1 cellular context compared by ENCODE assay signal in the genomic region with DNA sequence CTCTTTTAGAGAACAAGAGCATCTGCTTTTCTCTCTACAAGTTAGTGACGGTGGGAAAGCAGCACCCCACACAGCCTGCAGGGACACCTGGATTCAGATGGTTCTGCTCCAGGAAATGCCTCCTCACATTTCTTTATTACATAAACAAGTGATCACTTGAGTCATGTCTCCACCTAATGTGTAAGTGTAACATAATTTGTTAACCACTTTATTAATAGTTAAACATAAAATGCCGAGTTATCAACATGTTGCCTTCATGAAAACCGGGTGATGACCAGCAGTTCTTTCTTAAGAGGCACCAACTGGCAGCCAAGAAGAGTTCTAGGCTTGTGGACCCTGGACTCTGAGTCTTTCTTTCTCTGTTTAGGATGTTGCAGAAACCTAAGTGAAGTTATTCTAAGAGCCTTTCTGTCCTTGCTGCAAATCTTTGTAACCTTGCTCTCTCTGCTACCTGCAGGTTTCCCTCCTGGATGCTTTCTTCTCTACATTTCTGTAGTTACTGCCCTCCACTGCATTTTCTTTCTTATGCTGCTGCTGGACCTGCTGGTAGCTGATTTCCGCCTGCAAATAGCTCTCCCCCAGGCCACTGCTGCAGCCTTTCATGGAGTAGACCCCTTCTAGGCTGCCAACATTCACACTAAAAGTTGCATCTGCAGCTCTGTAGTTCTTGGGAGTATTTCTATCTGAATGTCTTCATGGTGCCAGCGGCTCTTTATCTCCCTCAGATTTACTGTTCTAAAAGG.
A peak's percentile ranks its signal among the peaks of the same experiment; 100 is the strongest.
TF ChIP-seq lines count a peak whose summit lies in the region.

No MANE protein-coding gene starts in this region.

TF ChIP-seq in GM23338, 12 proteins besides CTCF, POLR2A, EP300 and RAD21 (continued from another document):
- TF ChIP-seq, protein P1, sequence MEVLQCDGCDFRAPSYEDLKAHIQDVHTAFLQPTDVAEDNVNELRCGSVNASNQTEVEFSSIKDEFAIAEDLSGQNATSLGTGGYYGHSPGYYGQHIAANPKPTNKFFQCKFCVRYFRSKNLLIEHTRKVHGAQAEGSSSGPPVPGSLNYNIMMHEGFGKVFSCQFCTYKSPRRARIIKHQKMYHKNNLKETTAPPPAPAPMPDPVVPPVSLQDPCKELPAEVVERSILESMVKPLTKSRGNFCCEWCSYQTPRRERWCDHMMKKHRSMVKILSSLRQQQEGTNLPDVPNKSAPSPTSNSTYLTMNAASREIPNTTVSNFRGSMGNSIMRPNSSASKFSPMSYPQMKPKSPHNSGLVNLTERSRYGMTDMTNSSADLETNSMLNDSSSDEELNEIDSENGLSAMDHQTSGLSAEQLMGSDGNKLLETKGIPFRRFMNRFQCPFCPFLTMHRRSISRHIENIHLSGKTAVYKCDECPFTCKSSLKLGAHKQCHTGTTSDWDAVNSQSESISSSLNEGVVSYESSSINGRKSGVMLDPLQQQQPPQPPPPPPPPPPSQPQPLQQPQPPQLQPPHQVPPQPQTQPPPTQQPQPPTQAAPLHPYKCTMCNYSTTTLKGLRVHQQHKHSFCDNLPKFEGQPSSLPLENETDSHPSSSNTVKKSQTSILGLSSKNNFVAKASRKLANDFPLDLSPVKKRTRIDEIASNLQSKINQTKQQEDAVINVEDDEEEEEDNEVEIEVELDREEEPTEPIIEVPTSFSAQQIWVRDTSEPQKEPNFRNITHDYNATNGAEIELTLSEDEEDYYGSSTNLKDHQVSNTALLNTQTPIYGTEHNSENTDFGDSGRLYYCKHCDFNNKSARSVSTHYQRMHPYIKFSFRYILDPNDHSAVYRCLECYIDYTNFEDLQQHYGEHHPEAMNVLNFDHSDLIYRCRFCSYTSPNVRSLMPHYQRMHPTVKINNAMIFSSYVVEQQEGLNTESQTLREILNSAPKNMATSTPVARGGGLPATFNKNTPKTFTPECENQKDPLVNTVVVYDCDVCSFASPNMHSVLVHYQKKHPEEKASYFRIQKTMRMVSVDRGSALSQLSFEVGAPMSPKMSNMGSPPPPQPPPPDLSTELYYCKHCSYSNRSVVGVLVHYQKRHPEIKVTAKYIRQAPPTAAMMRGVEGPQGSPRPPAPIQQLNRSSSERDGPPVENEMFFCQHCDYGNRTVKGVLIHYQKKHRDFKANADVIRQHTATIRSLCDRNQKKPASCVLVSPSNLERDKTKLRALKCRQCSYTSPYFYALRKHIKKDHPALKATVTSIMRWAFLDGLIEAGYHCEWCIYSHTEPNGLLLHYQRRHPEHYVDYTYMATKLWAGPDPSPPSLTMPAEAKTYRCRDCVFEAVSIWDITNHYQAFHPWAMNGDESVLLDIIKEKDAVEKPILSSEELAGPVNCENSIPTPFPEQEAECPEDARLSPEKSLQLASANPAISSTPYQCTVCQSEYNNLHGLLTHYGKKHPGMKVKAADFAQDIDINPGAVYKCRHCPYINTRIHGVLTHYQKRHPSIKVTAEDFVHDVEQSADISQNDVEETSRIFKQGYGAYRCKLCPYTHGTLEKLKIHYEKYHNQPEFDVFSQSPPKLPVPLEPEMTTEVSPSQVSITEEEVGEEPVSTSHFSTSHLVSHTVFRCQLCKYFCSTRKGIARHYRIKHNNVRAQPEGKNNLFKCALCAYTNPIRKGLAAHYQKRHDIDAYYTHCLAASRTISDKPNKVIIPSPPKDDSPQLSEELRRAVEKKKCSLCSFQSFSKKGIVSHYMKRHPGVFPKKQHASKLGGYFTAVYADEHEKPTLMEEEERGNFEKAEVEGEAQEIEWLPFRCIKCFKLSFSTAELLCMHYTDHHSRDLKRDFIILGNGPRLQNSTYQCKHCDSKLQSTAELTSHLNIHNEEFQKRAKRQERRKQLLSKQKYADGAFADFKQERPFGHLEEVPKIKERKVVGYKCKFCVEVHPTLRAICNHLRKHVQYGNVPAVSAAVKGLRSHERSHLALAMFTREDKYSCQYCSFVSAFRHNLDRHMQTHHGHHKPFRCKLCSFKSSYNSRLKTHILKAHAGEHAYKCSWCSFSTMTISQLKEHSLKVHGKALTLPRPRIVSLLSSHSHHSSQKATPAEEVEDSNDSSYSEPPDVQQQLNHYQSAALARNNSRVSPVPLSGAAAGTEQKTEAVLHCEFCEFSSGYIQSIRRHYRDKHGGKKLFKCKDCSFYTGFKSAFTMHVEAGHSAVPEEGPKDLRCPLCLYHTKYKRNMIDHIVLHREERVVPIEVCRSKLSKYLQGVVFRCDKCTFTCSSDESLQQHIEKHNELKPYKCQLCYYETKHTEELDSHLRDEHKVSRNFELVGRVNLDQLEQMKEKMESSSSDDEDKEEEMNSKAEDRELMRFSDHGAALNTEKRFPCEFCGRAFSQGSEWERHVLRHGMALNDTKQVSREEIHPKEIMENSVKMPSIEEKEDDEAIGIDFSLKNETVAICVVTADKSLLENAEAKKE (CRISPR knock-in tag; IDR thresholded peaks at IDR 0.05), result peak; percentile 38; the same call in 1 of the 2 replicates
